In genomic region chr1:9376886-9377333, GRCh38 we compare ENCODE assay signal across 14 cellular contexts.
DNase-seq lines count a peak whose midpoint lies in the region; ATAC-seq and TF ChIP-seq lines count a peak whose summit lies in the region.
"Had no signal": no experiment of that assay in that cellular context is flagged by ENCODE, and none has a peak within 500 bp of the region (broad histone marks: within the 10 kb centered on the region; RNA-seq: fewer than 3 reads in every experiment).

No MANE protein-coding gene starts in this region.

- peak overlapping the region; percentile 77 for H2AK5ac ChIP-seq in trophoblast cell (ENCODE audit: low read length)

- H3K27ac ChIP-seq in right atrium auricular region (peak overlapping the region; percentile 75 to 81), trophoblast cell (ENCODE audit: low read depth, low read length) (peak overlapping the region; percentile 90)
- H3K27ac ChIP-seq: A549 had no signal

- H3K14ac ChIP-seq in trophoblast cell (ENCODE audit: low read length): peak overlapping the region; percentile 94

- WGBS in trophoblast cell (ENCODE audit: extremely low coverage, insufficient coverage, insufficient read length): no CpG with 5 or more reads among the region's 17 CpGs

- H3K4me1 ChIP-seq in right atrium auricular region (peaks cover 0 to 59% of the 10 kb centered on the region in 2 donors), trophoblast cell (ENCODE audit: control insufficient read depth in 1 of 2, insufficient read depth in 2 of 2, low read length in 2 of 2) (peaks cover 49 to 53% of the 10 kb centered on the region in 2 experiments)
- H3K4me1 ChIP-seq: A549 had no signal

- peak overlapping the region; percentile 99 for H4K91ac ChIP-seq in trophoblast cell (ENCODE audit: low read depth, low read length)

- peak overlapping the region; percentile 85 for H3K18ac ChIP-seq in trophoblast cell (ENCODE audit: low read length)

- H3K27me3 ChIP-seq in right atrium auricular region (no peaks in the 10 kb centered on the region), trophoblast cell (ENCODE audit: insufficient read depth, low read length) (no peaks in the 10 kb centered on the region)

- DNase-seq in A172 (ENCODE audit: low spot score) (peak; percentile 36), astrocyte of the hippocampus (ENCODE audit: low read depth, low spot score) (peak; percentile 66), right atrium auricular region (ENCODE audit: low spot score) (peak; percentile 92), trophoblast cell (no peak), COLO829 (ENCODE audit: low spot score) (no peak), middle frontal gyrus (ENCODE audit: extremely low spot score, low spot score) (no peak)
- DNase-seq: activated CD4-positive, alpha-beta T cell treated with anti-CD3 and anti-CD28 coated beads, Interleukin-2, amount 50 U/mL, for 4 hours; NCI-H526 treated with DMSO at 0.1 percent for 48 hours; stimulated activated CD4-positive, alpha-beta T cell treated with anti-CD3 and anti-CD28 coated beads, Interleukin-15, amount 100 ng/mL, for 24 hours had no signal

- ATAC-seq in HG03139 (IDR thresholded peaks at IDR 0.05; ENCODE audit: unreplicated experiment) (no peak), GM21381 (IDR thresholded peaks at IDR 0.05; ENCODE audit: unreplicated experiment) (no peak)
- ATAC-seq: HCT116; stimulated activated memory B cell treated with anti-CD40 and anti-IgM and Interleukin-4, amounts not matched to agents 10 μg/mL and 1 μg/mL and 100 μg/mL, for 72 hours had no signal

- H2BK5ac ChIP-seq in trophoblast cell (ENCODE audit: low read depth, low read length, poor library complexity): peak overlapping the region; percentile 94

- H3K4me2 ChIP-seq in trophoblast cell (ENCODE audit: low read length): no peak overlapping the region
- H3K4me2 ChIP-seq: A549 had no signal

- H2AFZ ChIP-seq in trophoblast cell (ENCODE audit: insufficient read depth, low read length, poor library complexity): no peak overlapping the region

- H3K9me3 ChIP-seq in right atrium auricular region (no peaks in the 10 kb centered on the region), trophoblast cell (ENCODE audit: insufficient read depth, low read depth, low read length) (no peaks in the 10 kb centered on the region)
- H3K9me3 ChIP-seq: A549 had no signal

- H3K36me3 ChIP-seq in right atrium auricular region: no peaks in the 10 kb centered on the region
- H3K36me3 ChIP-seq in trophoblast cell (ENCODE audit: control insufficient read depth in 1 of 2, insufficient read depth in 2 of 2, low read length in 2 of 2): peaks cover 13 to 14% of the 10 kb centered on the region in 2 experiments

- H3K79me1 ChIP-seq in trophoblast cell (ENCODE audit: low read length): peaks cover 61% of the 10 kb centered on the region

- TF ChIP-seq CTCF in right atrium auricular region (IDR thresholded peaks at IDR 0.05): no peak

- H3K79me2 ChIP-seq in trophoblast cell (ENCODE audit: control insufficient read depth, insufficient read depth, low read length, poor library complexity): peaks cover 14% of the 10 kb centered on the region

- no peak overlapping the region for H3K4me3 ChIP-seq in right atrium auricular region
- H3K4me3 ChIP-seq in trophoblast cell (ENCODE audit: low read depth, low read length): no peak overlapping the region
- H3K4me3 ChIP-seq: A549 had no signal

- H3K23ac ChIP-seq in trophoblast cell (ENCODE audit: low read length): no peak overlapping the region

- H4K12ac ChIP-seq in trophoblast cell (ENCODE audit: low read depth, low read length): no peak overlapping the region

- peak overlapping the region; percentile 92 for H3K4ac ChIP-seq in trophoblast cell (ENCODE audit: low read depth, low read length)

- peak overlapping the region; percentile 94 for H2BK120ac ChIP-seq in trophoblast cell (ENCODE audit: insufficient read depth, low read length, poor library complexity)

- no peak overlapping the region for H3K9ac ChIP-seq in trophoblast cell (ENCODE audit: low read length)

- H2BK12ac ChIP-seq in trophoblast cell (ENCODE audit: low read length): peak overlapping the region; percentile 92

- H4K8ac ChIP-seq in trophoblast cell (ENCODE audit: low read depth, low read length): peak overlapping the region; percentile 94

Comparison
In these comparisons a context has a peak if more than half of its experiments do, and no peak if none do; other contexts are left out.
1. DNase-seq: peak in A172 (single experiment), astrocyte of the hippocampus (single experiment) and right atrium auricular region (single experiment); none in trophoblast cell (0 of 2), COLO829 (single experiment) and middle frontal gyrus (single experiment).